27 cellular contexts compared by ENCODE assay signal in the genomic region with DNA sequence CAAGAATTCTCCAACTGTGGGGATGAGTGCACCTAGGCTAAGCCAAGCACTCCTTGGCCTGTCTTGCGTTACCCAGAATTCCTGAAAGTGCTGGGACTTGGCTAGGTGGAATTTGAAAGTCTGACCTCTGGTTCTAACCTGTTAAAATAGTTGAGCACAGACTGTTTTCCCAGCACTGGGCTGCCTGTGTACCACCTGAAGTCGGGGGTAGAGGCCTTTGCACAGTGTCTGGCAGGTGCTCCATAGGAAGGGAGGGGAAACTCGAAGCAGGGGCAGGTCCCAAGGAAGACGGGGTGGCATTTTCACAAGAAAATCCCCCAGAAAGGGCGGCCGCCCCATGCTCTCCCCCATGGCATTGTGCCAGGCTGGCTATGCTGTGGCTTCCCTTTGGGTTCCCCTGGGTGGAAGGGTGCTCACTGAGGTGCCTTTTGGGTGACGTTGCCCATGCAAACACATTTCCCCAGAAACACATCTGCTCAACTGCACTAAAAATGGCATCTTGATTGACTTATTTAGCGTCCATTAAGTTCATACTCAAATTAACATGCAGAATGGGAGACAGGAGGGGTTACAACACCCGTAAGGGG.
"Had no signal": no experiment of that assay in that cellular context is flagged by ENCODE, and none has a peak within 500 bp of the region (broad histone marks: within the 10 kb centered on the region; RNA-seq: fewer than 3 reads in every experiment).

No MANE protein-coding gene starts in this region.

- H3K27me3 ChIP-seq: right lobe of liver, suprapubic skin, upper lobe of right lung had no signal

- H3K27ac Mint-ChIP-seq: activated CD8-positive, alpha-beta T cell treated with anti-CD3 and anti-CD28 coated beads for 36 hours; activated T-helper 17 cell treated with anti-CD3 and anti-CD28 coated beads, Interleukin-2, amount 50 U/mL, for 72 hours; effector memory CD8-positive, alpha-beta T cell; nephron progenitor cell; progenitor cell of endocrine pancreas; WTC11 had no signal

- H3K4me3 Mint-ChIP-seq: activated CD8-positive, alpha-beta T cell treated with anti-CD3 and anti-CD28 coated beads for 36 hours; activated T-cell treated with anti-CD3 and anti-CD28 coated beads, Interleukin-2, amount 50 U/mL, for 4 hours; activated T-helper 17 cell treated with anti-CD3 and anti-CD28 coated beads, Interleukin-2, amount 50 U/mL, for 72 hours; effector memory CD8-positive, alpha-beta T cell; nephron progenitor cell; WTC11 had no signal

- H3K4me1 ChIP-seq: right lobe of liver, upper lobe of right lung had no signal

- H3K4me1 Mint-ChIP-seq: activated T-helper 17 cell treated with anti-CD3 and anti-CD28 coated beads, Interleukin-2, amount 50 U/mL, for 72 hours had no signal

- H3K27me3 Mint-ChIP-seq: activated CD8-positive, alpha-beta T cell treated with anti-CD3 and anti-CD28 coated beads for 36 hours had no signal

- H3K9me3 ChIP-seq: lower lobe of right lung, mucosa of descending colon, neutrophil, right lobe of liver, suprapubic skin, tibial artery, upper lobe of right lung had no signal

- H3K4me3 ChIP-seq: heart right ventricle, lower lobe of right lung, mucosa of descending colon, right lobe of liver, skin epidermis, suprapubic skin, tibial artery, upper lobe of right lung had no signal

- DNase-seq: activated CD4-positive, alpha-beta T cell treated with anti-CD3 and anti-CD28 coated beads, Interleukin-2, amount 50 U/mL, for 1 hour; activated CD8-positive, alpha-beta T cell treated with anti-CD3 and anti-CD28 coated beads for 36 hours; activated gamma-delta T cell treated with Interleukin-2 at 50 U/mL for 16 hours; activated naive CD4-positive, alpha-beta T cell treated with anti-CD3 and anti-CD28 coated beads, Interleukin-2, amount 50 U/mL, for 16 hours; activated T-cell treated with anti-CD3 and anti-CD28 coated beads, Interleukin-2, amount 50 U/mL, for 4 hours; amniotic stem cell; caudate nucleus; cortex of kidney; effector memory CD8-positive, alpha-beta T cell; heart right ventricle; kidney glomerular epithelial cell; lower lobe of right lung; mucosa of descending colon; nephron progenitor cell; right lobe of liver; stimulated activated CD4-positive, alpha-beta T cell treated with anti-CD3 and anti-CD28 coated beads, Interleukin-12 subunit alpha, Interleukin-12 subunit beta, amount 100 ng/mL, for 4 hours; stimulated activated CD4-positive, alpha-beta T cell treated with anti-CD3 and anti-CD28 coated beads, Interleukin-4, amount 100 ng/mL, for 24 hours; stimulated activated naive CD4-positive, alpha-beta T cell; T-helper 2 cell; tibial artery; upper lobe of right lung had no signal

- H3K9me3 Mint-ChIP-seq: activated CD8-positive, alpha-beta T cell treated with anti-CD3 and anti-CD28 coated beads for 36 hours; activated T-cell treated with anti-CD3 and anti-CD28 coated beads, Interleukin-2, amount 50 U/mL, for 4 hours; activated T-helper 17 cell treated with anti-CD3 and anti-CD28 coated beads, Interleukin-2, amount 50 U/mL, for 72 hours; effector memory CD8-positive, alpha-beta T cell; nephron progenitor cell had no signal

- H3K27ac ChIP-seq: heart right ventricle, lower lobe of right lung, neutrophil, right lobe of liver, tibial artery, upper lobe of right lung had no signal

- H3K36me3 ChIP-seq: heart right ventricle, lower lobe of right lung, neutrophil, right lobe of liver, suprapubic skin, tibial artery, upper lobe of right lung had no signal

- ATAC-seq: activated CD8-positive, alpha-beta T cell treated with anti-CD3 and anti-CD28 coated beads for 36 hours; activated T-cell treated with anti-CD3 and anti-CD28 coated beads, Interleukin-2, amount 50 U/mL, for 4 hours; activated T-helper 17 cell treated with anti-CD3 and anti-CD28 coated beads, Interleukin-2, amount 50 U/mL, for 72 hours; effector memory CD8-positive, alpha-beta T cell had no signal
